In genomic region chr12:13198240-13198639, GRCh38 we compare ENCODE assay signal across 2 cellular contexts.
TF ChIP-seq lines count a peak whose summit lies in the region.

No MANE protein-coding gene starts in this region.

TF ChIP-seq in SK-N-SH, 30 proteins besides CTCF, POLR2A, EP300 and RAD21 (continued from another document):
- TF ChIP-seq EZH2phosphoT487 (IDR thresholded peaks at IDR 0.05; ENCODE audit: borderline replicate concordance, low read depth), result no peak
- TF ChIP-seq RFX5 (IDR thresholded peaks at IDR 0.05; ENCODE audit: low read length), result no peak
- TF ChIP-seq POLR2AphosphoS5 (IDR thresholded peaks at IDR 0.05; ENCODE audit: low read depth, low read length), result no peak

TF ChIP-seq in SK-N-SH treated with all-trans-retinoic acid at 6 μM for 48 hours, 23 proteins besides CTCF, POLR2A, EP300 and RAD21 (continued from another document):
- TF ChIP-seq PATZ1 (CRISPR knock-in tag; IDR thresholded peaks at IDR 0.05; ENCODE audit: borderline replicate concordance) (no peak), ZC3H10 (CRISPR knock-in tag; IDR thresholded peaks at IDR 0.05) (no peak), CSDC2 (CRISPR knock-in tag; IDR thresholded peaks at IDR 0.05) (no peak), PPARA (CRISPR knock-in tag; IDR thresholded peaks at IDR 0.05; ENCODE audit: borderline replicate concordance) (no peak), ZNF70 (CRISPR knock-in tag; IDR thresholded peaks at IDR 0.05) (no peak)
